Comparison of ENCODE assay signal across 9 cellular contexts in genomic region chr19:18290250-18291018, GRCh38. TPM values are rescaled to one million over a fixed set of nuclear protein-coding genes. Genes with fewer than 3 reads are reported as not detected.
A peak's percentile ranks its signal among the peaks of the same experiment; 100 is the strongest.
DNase-seq lines count a peak whose midpoint lies in the region; ATAC-seq and TF ChIP-seq lines count a peak whose summit lies in the region.
"Had no signal": no experiment of that assay in that cellular context is flagged by ENCODE, and none has a peak within 500 bp of the region (broad histone marks: within the 10 kb centered on the region; RNA-seq: fewer than 3 reads in every experiment).

No MANE protein-coding gene starts in this region.

- TF ChIP-seq CTCF in chondrocyte (IDR thresholded peaks at IDR 0.05) (no peak), BE2C (IDR thresholded peaks at IDR 0.05; ENCODE audit: low read depth, low read length) (no peak)

- no peaks in the 10 kb centered on the region for H3K27me3 Mint-ChIP-seq in chondrocyte (ENCODE audit: low read depth)

- no peaks in the 10 kb centered on the region for H3K36me3 ChIP-seq in BE2C
- H3K36me3 ChIP-seq: SJSA1 had no signal

- intact Hi-C loops in sciatic nerve (cut with DNase I) = no loop called here

- H3K36me3 Mint-ChIP-seq in chondrocyte (ENCODE audit: low read depth) = no peaks in the 10 kb centered on the region

- peak overlapping the region; percentile 85 for H3K27ac Mint-ChIP-seq in chondrocyte (ENCODE audit: unreplicated experiment)

- peak overlapping the region; percentile 34 for H3K4me3 Mint-ChIP-seq in chondrocyte (ENCODE audit: unreplicated experiment)

- H3K9me3 Mint-ChIP-seq in chondrocyte (ENCODE audit: low read depth) = no peaks in the 10 kb centered on the region

- no peaks in the 10 kb centered on the region for H3K27me3 ChIP-seq in BE2C
- H3K27me3 ChIP-seq: SJSA1 had no signal

- no peak overlapping the region for H3K4me3 ChIP-seq in BE2C (ENCODE audit: low read depth, low read length)
- H3K4me3 ChIP-seq: SJSA1 had no signal

- H3K9me3 ChIP-seq in BE2C = no peaks in the 10 kb centered on the region
- H3K9me3 ChIP-seq: SJSA1 had no signal

- DNase-seq in chondrocyte (ENCODE audit: low spot score) (no peak), sciatic nerve (ENCODE audit: low spot score) (peak; percentile 74), BE2C (no peak), cerebellar cortex (ENCODE audit: low spot score) (no peak), retina (no peak)

- ATAC-seq in HG02798 (IDR thresholded peaks at IDR 0.05; ENCODE audit: poor library complexity, unreplicated experiment) (peak; percentile 41), sciatic nerve (no peak), HG02840 (IDR thresholded peaks at IDR 0.05; ENCODE audit: low FRiP score, unreplicated experiment) (no peak)
- peak; percentile 73 to 77 for ATAC-seq in activated CD4-positive, CD25-positive, alpha-beta regulatory T cell treated with anti-CD3 and anti-CD28 coated beads, Interleukin-2, amount 50 U/mL, for 24 hours

- peaks cover 20% of the 10 kb centered on the region for H3K4me1 ChIP-seq in BE2C

- peaks cover 56% of the 10 kb centered on the region for H3K4me1 Mint-ChIP-seq in chondrocyte (ENCODE audit: low read depth)

RNA-seq across cellular contexts. Expression of gene JUND, which starts 9.0 kb away (rescaled TPM):
- 129 to 181 TPM (median 176 TPM) in 3 replicates for total RNA-seq in chondrocyte
- total RNA-seq in sciatic nerve = 298 TPM
- 386 TPM for polyA plus RNA-seq in BE2C (2012; ENCODE audit: insufficient read depth, insufficient read length, low read depth)

RNA-seq across cellular contexts. Expression of gene IQCN, which starts 16.2 kb away (rescaled TPM):
- total RNA-seq in chondrocyte = 1.6 to 4.0 TPM (median 2.4 TPM) in 3 replicates
- total RNA-seq in sciatic nerve = 12.7 TPM
- 2.2 TPM for polyA plus RNA-seq in BE2C (2012; ENCODE audit: insufficient read depth, insufficient read length, low read depth)

RNA-seq across cellular contexts. Expression of gene LSM4, which starts 32.4 kb away (rescaled TPM):
- total RNA-seq in chondrocyte = 68.1 to 84.8 TPM (median 73.0 TPM) in 3 replicates
- total RNA-seq in sciatic nerve = 45.7 TPM
- polyA plus RNA-seq in BE2C (2012; ENCODE audit: insufficient read depth, insufficient read length, low read depth) = 534 TPM

RNA-seq across cellular contexts. Expression of gene PGPEP1, which starts 50.0 kb away (rescaled TPM):
- total RNA-seq in chondrocyte (18.6 to 21.5 TPM (median 21.1 TPM) in 3 replicates), sciatic nerve (49.6 TPM)
- polyA plus RNA-seq in BE2C (2012; ENCODE audit: insufficient read depth, insufficient read length, low read depth) = 3.2 TPM

Comparison
In these comparisons a context has a peak if more than half of its experiments do, and no peak if none do; other contexts are left out.
1. ATAC-seq: peak in HG02798 (single experiment) and activated CD4-positive, CD25-positive, alpha-beta regulatory T cell treated with anti-CD3 and anti-CD28 coated beads, Interleukin-2, amount 50 U/mL, for 24 hours (2 of 2); none in sciatic nerve (single experiment) and HG02840 (single experiment).